In genomic region chr5:125262782-125263181, GRCh38 we compare ENCODE assay signal across 18 cellular contexts.
"Had no signal": no experiment of that assay in that cellular context is flagged by ENCODE, and none has a peak within 500 bp of the region (broad histone marks: within the 10 kb centered on the region; RNA-seq: fewer than 3 reads in every experiment).

No MANE protein-coding gene starts in this region.

- H3K27me3 ChIP-seq: body of pancreas, thyroid gland had no signal

- H3K4me1 ChIP-seq: body of pancreas, thyroid gland had no signal

- H3K36me3 ChIP-seq: left ventricle myocardium inferior, thyroid gland had no signal

- H3K27ac ChIP-seq: body of pancreas, coronary artery, left ventricle myocardium inferior, thyroid gland had no signal

- H3K4me3 ChIP-seq: body of pancreas, coronary artery, left ventricle myocardium inferior, thyroid gland had no signal

- H3K9me3 ChIP-seq: body of pancreas, thyroid gland had no signal

- ATAC-seq: activated CD8-positive, alpha-beta T cell treated with anti-CD3 and anti-CD28 coated beads, Interleukin-2, amount 10 ng/mL, durations not matched to agents 7 days and 5 days; activated T-cell treated with anti-CD3 and anti-CD28 coated beads, Interleukin-2, amount 50 U/mL, for 72 hours; body of pancreas; natural killer cell treated with Interleukin-12 subunit alpha and Interleukin-12 subunit beta and Interleukin-15 and Interleukin-18, amount 100 ng/mL, for 72 hours; stimulated activated naive B cell treated with anti-CD40 and anti-IgM and Interleukin-4, amounts not matched to agents 10 μg/mL and 1 μg/mL and 100 μg/mL, for 72 hours had no signal

- DNase-seq: activated CD4-positive, alpha-beta T cell treated with anti-CD3 and anti-CD28 coated beads, Interleukin-2, amount 10 ng/mL, durations not matched to agents 24 days and 14 days; activated CD4-positive, CD25-positive, alpha-beta regulatory T cell; activated CD8-positive, alpha-beta memory T cell treated with anti-CD3 and anti-CD28 coated beads, Interleukin-2, amount 50 U/mL, for 4 hours; activated CD8-positive, alpha-beta T cell treated with anti-CD3 and anti-CD28 coated beads, Interleukin-2, amount 10 ng/mL, durations not matched to agents 7 days and 5 days; activated gamma-delta T cell treated with Interleukin-2 at 50 U/mL for 16 hours; activated T-cell treated with anti-CD3 and anti-CD28 coated beads, Interleukin-2, amount 50 U/mL, for 72 hours; amniotic stem cell; body of pancreas; effector CD8-positive, alpha-beta T cell; hippocampal formation; left ventricle myocardium inferior; posterior cingulate gyrus; stimulated activated CD4-positive, alpha-beta T cell treated with anti-CD3 and anti-CD28 coated beads, Interleukin-15, amount 100 ng/mL, for 24 hours; stimulated activated CD4-positive, alpha-beta T cell treated with anti-CD3 and anti-CD28 coated beads, Interleukin-4, amount 100 ng/mL, for 1 hour; stimulated activated naive B cell treated with anti-CD40 and anti-IgM and Interleukin-4, amounts not matched to agents 10 μg/mL and 1 μg/mL and 100 μg/mL, for 72 hours; thyroid gland had no signal
